ENCODE assay signal across 11 cellular contexts in the genomic region with DNA sequence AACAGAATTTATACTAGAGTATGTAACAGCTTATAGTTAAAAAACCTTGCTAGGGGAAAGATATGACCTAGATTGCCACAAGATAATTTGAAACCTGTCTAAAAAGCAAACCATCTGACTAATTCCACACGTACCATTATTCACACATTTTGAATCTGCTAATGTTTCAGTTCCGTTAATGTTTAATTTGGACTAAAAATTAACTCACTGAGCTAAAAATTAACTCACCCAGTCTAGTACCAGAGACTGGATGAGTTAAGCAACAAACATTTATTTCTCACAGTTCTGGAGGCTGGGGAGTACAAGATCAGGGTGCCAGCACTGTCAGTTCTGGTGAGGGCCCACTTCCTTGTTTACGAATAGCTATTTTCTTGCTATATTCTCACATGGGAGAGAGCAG.
A peak's percentile ranks its signal among the peaks of the same experiment; 100 is the strongest.
DNase-seq lines count a peak whose midpoint lies in the region; ATAC-seq and TF ChIP-seq lines count a peak whose summit lies in the region.
"Had no signal": no experiment of that assay in that cellular context is flagged by ENCODE, and none has a peak within 500 bp of the region (broad histone marks: within the 10 kb centered on the region; RNA-seq: fewer than 3 reads in every experiment).

No MANE protein-coding gene starts in this region.

- H3K27ac ChIP-seq in right lobe of liver: peak overlapping the region in 1 of 3 donors; percentile 2
- H3K27ac ChIP-seq in colonic mucosa: no peak overlapping the region
- H3K27ac ChIP-seq: heart right ventricle had no signal

- H3K36me3 ChIP-seq in right lobe of liver: no peaks in the 10 kb centered on the region
- no peaks in the 10 kb centered on the region for H3K36me3 ChIP-seq in colonic mucosa
- H3K36me3 ChIP-seq: heart right ventricle had no signal

- TF ChIP-seq POLR2A in right lobe of liver (IDR thresholded peaks at IDR 0.05): no peak

- ATAC-seq in GM18858 (IDR thresholded peaks at IDR 0.05; ENCODE audit: unreplicated experiment) (peak; percentile 93), GM21619 (IDR thresholded peaks at IDR 0.05; ENCODE audit: unreplicated experiment) (peak; percentile 91), HG03175 (IDR thresholded peaks at IDR 0.05; ENCODE audit: unreplicated experiment) (peak; percentile 87), right lobe of liver (peak; percentile 78 to 97 (median 89))
- ATAC-seq: heart right ventricle had no signal

- TF ChIP-seq CTCF in right lobe of liver (IDR thresholded peaks at IDR 0.05) (no peak), colonic mucosa (IDR thresholded peaks at IDR 0.05) (no peak)

- H3K4me1 ChIP-seq in right lobe of liver (no peaks in the 10 kb centered on the region), colonic mucosa (no peaks in the 10 kb centered on the region)
- H3K4me1 ChIP-seq: heart right ventricle had no signal

- H3K4me3 ChIP-seq in right lobe of liver (no peak overlapping the region), colonic mucosa (no peak overlapping the region)
- H3K4me3 ChIP-seq: heart right ventricle had no signal

- H3K27me3 ChIP-seq in right lobe of liver (peaks cover 0 to 3% of the 10 kb centered on the region in 2 donors), colonic mucosa (no peaks in the 10 kb centered on the region)
- H3K27me3 ChIP-seq: heart right ventricle had no signal

- WGBS in right lobe of liver (ENCODE audit: insufficient coverage, low coverage, low lambda C conversion rate, missing lambda C conversion rate): 41% methylated on average over 3 of the region's 3 CpGs

- DNase-seq in right lobe of liver: no peak
- DNase-seq in NCI-H510A treated with DMSO at 0.1 percent for 48 hours (lab: John Stamatoyannopoulos, UW): no peak
- DNase-seq in colonic mucosa: no peak
- DNase-seq in central memory CD4-positive, alpha-beta T cell: no peak
- no peak for DNase-seq in NCI-H82 (lab: John Stamatoyannopoulos, UW)
- DNase-seq: activated gamma-delta T cell, COR-L47, heart right ventricle had no signal

- no peak overlapping the region for H3K9ac ChIP-seq in colonic mucosa (ENCODE audit: low read depth in 2 of 2, low read length in 2 of 2)

- intact Hi-C loops in right lobe of liver (cut with DNase I) (no loop called here), colonic mucosa (cut with DNase I) (no loop called here)

- H3K9me3 ChIP-seq in right lobe of liver (no peaks in the 10 kb centered on the region), colonic mucosa (no peaks in the 10 kb centered on the region)
- H3K9me3 ChIP-seq: heart right ventricle had no signal
